In genomic region chr13:75511226-75511625, GRCh38 we compare ENCODE assay signal across 24 cellular contexts. TPM values are rescaled to one million over a fixed set of nuclear protein-coding genes. Genes with fewer than 3 reads are reported as not detected.
A peak's percentile ranks its signal among the peaks of the same experiment; 100 is the strongest.
DNase-seq lines count a peak whose midpoint lies in the region; ATAC-seq and TF ChIP-seq lines count a peak whose summit lies in the region.
"Had no signal": no experiment of that assay in that cellular context is flagged by ENCODE, and none has a peak within 500 bp of the region (broad histone marks: within the 10 kb centered on the region; RNA-seq: fewer than 3 reads in every experiment).

No MANE protein-coding gene starts in this region.

- no peaks in the 10 kb centered on the region for H4K20me1 ChIP-seq in BLaER1
- H4K20me1 ChIP-seq in Loucy (ENCODE audit: insufficient read depth, low read length, poor library complexity, severe bottlenecking) = no peaks in the 10 kb centered on the region

- H3K9me3 ChIP-seq in BLaER1 (peaks cover 37% of the 10 kb centered on the region), Loucy (ENCODE audit: insufficient read depth, low read depth, low read length) (peaks cover 23% of the 10 kb centered on the region), left lung (no peaks in the 10 kb centered on the region), endodermal cell (ENCODE audit: control insufficient read depth, low read length) (no peaks in the 10 kb centered on the region)
- H3K9me3 ChIP-seq: A549, BE2C had no signal

- H3K27ac ChIP-seq in BLaER1 (peak overlapping the region; percentile 68; the same call in 1 of the 2 replicates), left lung (no peak overlapping the region), endodermal cell (ENCODE audit: low read depth, low read length) (no peak overlapping the region)
- H3K27ac ChIP-seq: 22Rv1, A549 had no signal

- no peak overlapping the region for H3K27ac Mint-ChIP-seq in endodermal cell
- H3K27ac Mint-ChIP-seq: CD4-positive, alpha-beta memory T cell; CD4-positive, CD25-positive, alpha-beta regulatory T cell; CD8-positive, alpha-beta memory T cell had no signal

- H3K27me3 ChIP-seq in BLaER1 (no peaks in the 10 kb centered on the region), Loucy (ENCODE audit: insufficient read depth, low read length, poor library complexity, severe bottlenecking) (no peaks in the 10 kb centered on the region), left lung (no peaks in the 10 kb centered on the region), endodermal cell (ENCODE audit: control insufficient read depth, insufficient read depth, low read length, poor library complexity, severe bottlenecking) (no peaks in the 10 kb centered on the region)
- H3K27me3 ChIP-seq: BE2C had no signal

- H3K9me3 Mint-ChIP-seq in endodermal cell = no peaks in the 10 kb centered on the region
- H3K9me3 Mint-ChIP-seq: CD8-positive, alpha-beta memory T cell had no signal

- no peak overlapping the region for H2AFZ ChIP-seq in Loucy (ENCODE audit: low read length)

- DNase-seq in GF-D8 (lab: John Stamatoyannopoulos, UW) (peak; percentile 43), left lung (no peak), AG20443 (ENCODE audit: low spot score) (no peak), endodermal cell (no peak), RKO (ENCODE audit: low spot score) (no peak), amniotic stem cell (lab: John Stamatoyannopoulos, UW) (no peak)
- DNase-seq: BE2C; C1 segment of cervical spinal cord; CD4-positive, alpha-beta memory T cell; CD4-positive, CD25-positive, alpha-beta regulatory T cell; CD8-positive, alpha-beta memory T cell; COR-L47; DMS 273 treated with DMSO at 0.1 percent for 48 hours; DMS153; DMS53; DMS79; DND-41; EL; GDM1 had no signal

- H3K36me3 Mint-ChIP-seq in endodermal cell (ENCODE audit: low read depth) = no peaks in the 10 kb centered on the region
- H3K36me3 Mint-ChIP-seq: CD14-positive monocyte; CD4-positive, alpha-beta memory T cell; CD4-positive, CD25-positive, alpha-beta regulatory T cell had no signal

- H3K79me2 ChIP-seq in Loucy (ENCODE audit: insufficient read depth, low read length) = no peaks in the 10 kb centered on the region

- peak; percentile 83 for ATAC-seq in left lung
- ATAC-seq: A549 had no signal

- H3K36me3 ChIP-seq in BLaER1 (no peaks in the 10 kb centered on the region), Loucy (ENCODE audit: insufficient read depth, low read length) (peaks cover 6% of the 10 kb centered on the region; the same call in 1 of the 2 replicates), left lung (no peaks in the 10 kb centered on the region), endodermal cell (ENCODE audit: control insufficient read depth, insufficient read depth, low read length) (no peaks in the 10 kb centered on the region)
- H3K36me3 ChIP-seq: BE2C had no signal

- H3K4me2 ChIP-seq in BLaER1 (peak overlapping the region; percentile 80), Loucy (ENCODE audit: low read depth, low read length, poor library complexity, severe bottlenecking) (peak overlapping the region; percentile 39)
- H3K4me2 ChIP-seq: A549 had no signal

- H3K27me3 Mint-ChIP-seq in endodermal cell (ENCODE audit: insufficient read depth) = peaks cover 5% of the 10 kb centered on the region

- 86% methylated on average over 1 of the region's 1 CpG; no CpG with 5 or more reads in 1 of the 2 experiments for WGBS in endodermal cell (ENCODE audit: insufficient coverage in 1 of 2, insufficient read length in 1 of 2), 2 experiments

- TF ChIP-seq CTCF in Loucy (conservative IDR thresholded peaks at IDR 0.05; ENCODE audit: low read length) = no peak
- no peak for TF ChIP-seq CTCF in left lung (IDR thresholded peaks at IDR 0.05)
- no peak for TF ChIP-seq CTCF in endodermal cell (conservative IDR thresholded peaks at IDR 0.05)

- H3K9ac ChIP-seq in BLaER1 (0 out of 2 replicates have a peak overlapping the region, but pooled peaks have one; percentile 65), Loucy (ENCODE audit: low read depth, low read length, poor library complexity, severe bottlenecking) (no peak overlapping the region), endodermal cell (ENCODE audit: extremely low read depth, low read length, poor library complexity, severe bottlenecking) (no peak overlapping the region)

- H3K4me3 ChIP-seq in BLaER1 = no peak overlapping the region
- no peak overlapping the region for H3K4me3 ChIP-seq in Loucy (ENCODE audit: low read length, poor library complexity, severe bottlenecking)
- no peak overlapping the region for H3K4me3 ChIP-seq in left lung
- no peak overlapping the region for H3K4me3 ChIP-seq in endodermal cell (ENCODE audit: low read length)
- H3K4me3 ChIP-seq: A549 had no signal

- no peaks in the 10 kb centered on the region for H3K4me1 Mint-ChIP-seq in endodermal cell
- H3K4me1 Mint-ChIP-seq: CD4-positive, alpha-beta memory T cell; CD4-positive, CD25-positive, alpha-beta regulatory T cell; CD8-positive, alpha-beta memory T cell had no signal

- intact Hi-C loops in left lung (cut with DNase I) = no loop called here

- peaks cover 8% of the 10 kb centered on the region; the same call in 1 of the 2 replicates for H3F3A ChIP-seq in Loucy (ENCODE audit: low read depth)

- no peaks in the 10 kb centered on the region for H3K9me2 ChIP-seq in Loucy (replicated peaks; ENCODE audit: low read depth, low read length)

- no peak overlapping the region for H3K4me3 Mint-ChIP-seq in endodermal cell
- H3K4me3 Mint-ChIP-seq: CD14-positive monocyte; CD4-positive, alpha-beta memory T cell; CD4-positive, CD25-positive, alpha-beta regulatory T cell; CD8-positive, alpha-beta memory T cell had no signal

- peaks cover 90% of the 10 kb centered on the region for H3K4me1 ChIP-seq in BLaER1
- peaks cover 66% of the 10 kb centered on the region for H3K4me1 ChIP-seq in Loucy (ENCODE audit: insufficient read depth, low read length, poor library complexity, severe bottlenecking)
- H3K4me1 ChIP-seq in left lung = no peaks in the 10 kb centered on the region
- H3K4me1 ChIP-seq in endodermal cell (ENCODE audit: control insufficient read depth, insufficient read depth, low read length) = no peaks in the 10 kb centered on the region
- H3K4me1 ChIP-seq: A549, BE2C had no signal

RNA-seq across cellular contexts. Expression of gene COMMD6, which starts 26.4 kb away (rescaled TPM):
- 100 to 1,000 TPM; 118 to 153 TPM for total RNA-seq in left lung
- total RNA-seq in endodermal cell = 100 to 1,000 TPM; 119 to 128 TPM
- polyA plus RNA-seq in endodermal cell (2013, experiment 1 of 2) = 233 TPM
- polyA plus RNA-seq in endodermal cell (2013, experiment 2 of 2) = 219 TPM

RNA-seq across cellular contexts. Expression of gene TBC1D4, which starts 29.3 kb away (rescaled TPM):
- 10 to 100 TPM; 16.6 to 17.3 TPM for total RNA-seq in left lung
- 1 to 10 TPM; 3.2 to 4.7 TPM for total RNA-seq in endodermal cell
- polyA plus RNA-seq in endodermal cell (2013, experiment 1 of 2) = 11.9 TPM
- 11.1 TPM for polyA plus RNA-seq in endodermal cell (2013, experiment 2 of 2)

RNA-seq across cellular contexts. Expression of gene UCHL3, which starts 38.4 kb away (rescaled TPM):
- total RNA-seq in left lung (10 to 100 TPM; 22.8 to 27.1 TPM), endodermal cell (10 to 100 TPM; 27.6 to 30.6 TPM)
- 30.6 TPM for polyA plus RNA-seq in endodermal cell (2013, experiment 1 of 2)
- 30.3 TPM for polyA plus RNA-seq in endodermal cell (2013, experiment 2 of 2)
